In the genomic region with DNA sequence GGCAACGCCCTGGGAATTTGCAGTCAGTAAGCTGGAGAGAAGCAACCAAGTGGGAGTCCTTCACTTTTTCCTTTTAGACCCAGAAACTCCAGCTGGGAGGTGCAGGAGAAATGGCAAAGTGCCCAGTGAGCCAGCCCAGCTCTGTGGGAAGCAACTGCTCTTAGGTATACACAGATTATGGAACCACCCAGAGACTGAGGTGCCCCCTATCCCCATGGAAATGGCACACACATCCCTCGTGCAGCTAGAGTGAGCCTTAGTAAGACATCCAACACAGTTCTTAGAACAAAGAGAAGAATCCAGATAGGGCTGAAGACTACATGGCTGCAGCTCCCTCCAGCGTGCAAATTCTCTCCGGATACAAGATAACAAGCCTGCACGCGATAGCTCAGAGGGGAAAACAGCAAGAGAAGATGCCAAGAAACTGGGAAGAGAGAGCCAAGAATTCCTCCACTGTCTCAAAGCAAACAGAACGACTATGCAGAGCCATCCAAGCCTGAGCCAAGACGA, we compare ENCODE assay signal across 8 cellular contexts. TPM values are rescaled to one million over a fixed set of nuclear protein-coding genes. Genes with fewer than 3 reads are reported as not detected.
A peak's percentile ranks its signal among the peaks of the same experiment; 100 is the strongest.
DNase-seq lines count a peak whose midpoint lies in the region; ATAC-seq and TF ChIP-seq lines count a peak whose summit lies in the region.

No MANE protein-coding gene starts in this region.

- H3K4me1 ChIP-seq in mesenchymal stem cell (ENCODE audit: control insufficient read depth, insufficient read depth, low read depth, low read length), result peaks cover 6% of the 10 kb centered on the region
- peaks cover 0 to 8% of the 10 kb centered on the region in 2 donors for H3K4me1 ChIP-seq in uterus

- H2BK5ac ChIP-seq in mesenchymal stem cell (ENCODE audit: low read depth, low read length, poor library complexity, severe bottlenecking), result no peak overlapping the region

- H2BK120ac ChIP-seq in mesenchymal stem cell (ENCODE audit: low read depth, low read length), result no peak overlapping the region

- H2AK5ac ChIP-seq in mesenchymal stem cell (ENCODE audit: low read length, severe bottlenecking), result no peak overlapping the region

- intact Hi-C loops in uterus (cut with DNase I; ENCODE audit: low total_unique reads), result no loop called here

- peaks cover 14% of the 10 kb centered on the region for H3K79me1 ChIP-seq in mesenchymal stem cell (replicated peaks; ENCODE audit: low read length, poor library complexity, severe bottlenecking)

- H3K27ac ChIP-seq in mesenchymal stem cell (ENCODE audit: low read length, poor library complexity, severe bottlenecking) (peak overlapping the region; percentile 35), uterus (peak overlapping the region; percentile 54 to 79)

- peak overlapping the region; percentile 54 for H3K27ac Mint-ChIP-seq in activated naive CD8-positive, alpha-beta T cell
- H3K27ac Mint-ChIP-seq in activated naive CD8-positive, alpha-beta T cell treated with anti-CD3 and anti-CD28 coated beads, Interleukin-2, amount 50 U/mL, for 24 hours, result no peak overlapping the region
- no peak overlapping the region for H3K27ac Mint-ChIP-seq in activated CD8-positive, alpha-beta memory T cell treated with anti-CD3 and anti-CD28 coated beads, Interleukin-2, amount 10 ng/mL, durations not matched to agents 7 days and 5 days

- no peak overlapping the region for H3K4me3 Mint-ChIP-seq in activated naive CD8-positive, alpha-beta T cell
- no peak overlapping the region for H3K4me3 Mint-ChIP-seq in activated naive CD8-positive, alpha-beta T cell treated with anti-CD3 and anti-CD28 coated beads, Interleukin-2, amount 50 U/mL, for 24 hours
- H3K4me3 Mint-ChIP-seq in activated CD8-positive, alpha-beta memory T cell treated with anti-CD3 and anti-CD28 coated beads, Interleukin-2, amount 10 ng/mL, durations not matched to agents 7 days and 5 days, result no peak overlapping the region

- H3K9me3 ChIP-seq in mesenchymal stem cell (ENCODE audit: control insufficient read depth, low read length), result no peaks in the 10 kb centered on the region
- no peaks in the 10 kb centered on the region for H3K9me3 ChIP-seq in uterus

- TF ChIP-seq POLR2A in uterus (IDR thresholded peaks at IDR 0.05), result no peak

- no peak overlapping the region for H2AFZ ChIP-seq in mesenchymal stem cell (ENCODE audit: low read depth, low read length)

- H3K9me3 Mint-ChIP-seq in activated naive CD8-positive, alpha-beta T cell (ENCODE audit: low read depth), result no peaks in the 10 kb centered on the region
- H3K9me3 Mint-ChIP-seq in activated naive CD8-positive, alpha-beta T cell treated with anti-CD3 and anti-CD28 coated beads, Interleukin-2, amount 50 U/mL, for 24 hours, result no peaks in the 10 kb centered on the region
- H3K9me3 Mint-ChIP-seq in activated CD8-positive, alpha-beta memory T cell treated with anti-CD3 and anti-CD28 coated beads, Interleukin-2, amount 10 ng/mL, durations not matched to agents 7 days and 5 days (ENCODE audit: low read depth), result no peaks in the 10 kb centered on the region

- peaks cover 2% of the 10 kb centered on the region for H3K36me3 Mint-ChIP-seq in activated naive CD8-positive, alpha-beta T cell
- H3K36me3 Mint-ChIP-seq in activated naive CD8-positive, alpha-beta T cell treated with anti-CD3 and anti-CD28 coated beads, Interleukin-2, amount 50 U/mL, for 24 hours (ENCODE audit: low read depth), result peaks cover 30% of the 10 kb centered on the region
- H3K36me3 Mint-ChIP-seq in activated CD8-positive, alpha-beta memory T cell treated with anti-CD3 and anti-CD28 coated beads, Interleukin-2, amount 10 ng/mL, durations not matched to agents 7 days and 5 days, result peaks cover 29% of the 10 kb centered on the region

- no peak overlapping the region for H3K14ac ChIP-seq in mesenchymal stem cell (ENCODE audit: low read length in 2 of 2)

- H3K4me1 Mint-ChIP-seq in activated naive CD8-positive, alpha-beta T cell (ENCODE audit: low read depth), result peaks cover 38% of the 10 kb centered on the region
- peaks cover 38% of the 10 kb centered on the region for H3K4me1 Mint-ChIP-seq in activated naive CD8-positive, alpha-beta T cell treated with anti-CD3 and anti-CD28 coated beads, Interleukin-2, amount 50 U/mL, for 24 hours
- peaks cover 23% of the 10 kb centered on the region for H3K4me1 Mint-ChIP-seq in activated CD8-positive, alpha-beta memory T cell treated with anti-CD3 and anti-CD28 coated beads, Interleukin-2, amount 10 ng/mL, durations not matched to agents 7 days and 5 days

- H3K23ac ChIP-seq in mesenchymal stem cell (ENCODE audit: low read length in 2 of 2), result no peak overlapping the region

- H3K18ac ChIP-seq in mesenchymal stem cell (ENCODE audit: low read depth in 1 of 2, low read length in 2 of 2), result peak overlapping the region in 1 of 2 experiments; percentile 45

- H3K4me2 ChIP-seq in mesenchymal stem cell (ENCODE audit: low read length, poor library complexity, severe bottlenecking), result no peak overlapping the region

- no peak overlapping the region for H2BK12ac ChIP-seq in mesenchymal stem cell (ENCODE audit: low read length in 2 of 2)

- H3K4ac ChIP-seq in mesenchymal stem cell (ENCODE audit: low read depth in 1 of 2, low read length in 2 of 2), result no peak overlapping the region

- ATAC-seq in activated naive CD8-positive, alpha-beta T cell treated with anti-CD3 and anti-CD28 coated beads, Interleukin-2, amount 50 U/mL, for 24 hours, result no peak
- ATAC-seq in GM18511 (IDR thresholded peaks at IDR 0.05; ENCODE audit: unreplicated experiment), result no peak
- no peak for ATAC-seq in HG03135 (IDR thresholded peaks at IDR 0.05; ENCODE audit: unreplicated experiment)
- ATAC-seq in activated CD8-positive, alpha-beta memory T cell treated with anti-CD3 and anti-CD28 coated beads, Interleukin-2, amount 10 ng/mL, durations not matched to agents 7 days and 5 days, result no peak

- H3K4me3 ChIP-seq in mesenchymal stem cell (ENCODE audit: insufficient read depth in 1 of 2, low read depth in 1 of 2, low read length in 2 of 2), result peak overlapping the region in 1 of 2 experiments; percentile 38
- H3K4me3 ChIP-seq in uterus, result no peak overlapping the region

- H3K36me3 ChIP-seq in mesenchymal stem cell (ENCODE audit: control insufficient read depth in 1 of 2, insufficient read depth in 2 of 2, low read depth in 1 of 2, low read length in 2 of 2), result peaks cover 9 to 18% of the 10 kb centered on the region in 2 experiments
- no peaks in the 10 kb centered on the region for H3K36me3 ChIP-seq in uterus

- H3K27me3 Mint-ChIP-seq in activated naive CD8-positive, alpha-beta T cell, result no peaks in the 10 kb centered on the region
- no peaks in the 10 kb centered on the region for H3K27me3 Mint-ChIP-seq in activated naive CD8-positive, alpha-beta T cell treated with anti-CD3 and anti-CD28 coated beads, Interleukin-2, amount 50 U/mL, for 24 hours
- H3K27me3 Mint-ChIP-seq in activated CD8-positive, alpha-beta memory T cell treated with anti-CD3 and anti-CD28 coated beads, Interleukin-2, amount 10 ng/mL, durations not matched to agents 7 days and 5 days, result no peaks in the 10 kb centered on the region

- H3K9ac ChIP-seq in mesenchymal stem cell (ENCODE audit: low read length), result peak overlapping the region; percentile 74

- no peak overlapping the region for H4K8ac ChIP-seq in mesenchymal stem cell (ENCODE audit: low read length)

- WGBS in mesenchymal stem cell, result 82% methylated on average over 6 of the region's 8 CpGs

- TF ChIP-seq CTCF in uterus (IDR thresholded peaks at IDR 0.05), result peak in 2 of 4 experiments; percentile 23 to 28

- H3K27me3 ChIP-seq in mesenchymal stem cell (ENCODE audit: control insufficient read depth in 1 of 2, insufficient read depth in 1 of 2, low read length in 2 of 2) (peaks cover 0 to 55% of the 10 kb centered on the region in 2 experiments), uterus (no peaks in the 10 kb centered on the region)

- no peak overlapping the region for H4K91ac ChIP-seq in mesenchymal stem cell (ENCODE audit: low read length)

- no peak for DNase-seq in activated naive CD8-positive, alpha-beta T cell treated with anti-CD3 and anti-CD28 coated beads, Interleukin-2, amount 50 U/mL, for 24 hours
- DNase-seq in dedifferentiated amniotic fluid mesenchymal stem cell (ENCODE audit: extremely low spot score) (peak; percentile 69), mesenchymal stem cell (peak; percentile 78), uterus (peak; percentile 43 to 65)
- DNase-seq in activated CD8-positive, alpha-beta memory T cell treated with anti-CD3 and anti-CD28 coated beads, Interleukin-2, amount 10 ng/mL, durations not matched to agents 7 days and 5 days, result no peak

- no peak overlapping the region for H2BK15ac ChIP-seq in mesenchymal stem cell (ENCODE audit: low read depth, poor library complexity, severe bottlenecking)

- CTCF ChIA-PET in activated CD8-positive, alpha-beta memory T cell treated with anti-CD3 and anti-CD28 coated beads, Interleukin-2, amount 10 ng/mL, durations not matched to agents 7 days and 5 days (lab: Charles Lee), result no interaction called here

RNA-seq across cellular contexts. Expression of a gene that starts 26.6 kb away (rescaled TPM):
- polyA plus RNA-seq in mesenchymal stem cell (2013, experiment 1 of 2), result 92.3 TPM
- 88.1 TPM for polyA plus RNA-seq in mesenchymal stem cell (2013, experiment 2 of 2)
- 10 to 100 TPM in 3 of 4 donors, 1 to 10 TPM in 1; 9.7 to 52.6 (median 35.8) TPM for total RNA-seq in uterus
- 100 to 1,000 TPM; 127 to 148 TPM for total RNA-seq in activated CD8-positive, alpha-beta memory T cell treated with anti-CD3 and anti-CD28 coated beads, Interleukin-2, amount 10 ng/mL, durations not matched to agents 7 days and 5 days

RNA-seq across cellular contexts. Expression of a gene that starts 51.2 kb away (rescaled TPM):
- 19.1 TPM for polyA plus RNA-seq in mesenchymal stem cell (2013, experiment 1 of 2)
- polyA plus RNA-seq in mesenchymal stem cell (2013, experiment 2 of 2), result 20.5 TPM
- total RNA-seq in uterus, result 100 to 1,000 TPM in 1 of 4 donors, 10 to 100 TPM in 3; 29.7 to 106 (median 50.6) TPM
- total RNA-seq in activated CD8-positive, alpha-beta memory T cell treated with anti-CD3 and anti-CD28 coated beads, Interleukin-2, amount 10 ng/mL, durations not matched to agents 7 days and 5 days, result 10 to 100 TPM; 81.1 to 84.5 TPM

Comparison
In these comparisons a context has a peak if more than half of its experiments do, and no peak if none do; other contexts are left out.
1. DNase-seq: peak in dedifferentiated amniotic fluid mesenchymal stem cell (single experiment), mesenchymal stem cell (single experiment) and uterus (2 of 2); none in activated naive CD8-positive, alpha-beta T cell treated with anti-CD3 and anti-CD28 coated beads, Interleukin-2, amount 50 U/mL, for 24 hours (single experiment) and activated CD8-positive, alpha-beta memory T cell treated with anti-CD3 and anti-CD28 coated beads, Interleukin-2, amount 10 ng/mL, durations not matched to agents 7 days and 5 days (single experiment).